Comparison of ENCODE assay signal across 8 cellular contexts in the genomic region with DNA sequence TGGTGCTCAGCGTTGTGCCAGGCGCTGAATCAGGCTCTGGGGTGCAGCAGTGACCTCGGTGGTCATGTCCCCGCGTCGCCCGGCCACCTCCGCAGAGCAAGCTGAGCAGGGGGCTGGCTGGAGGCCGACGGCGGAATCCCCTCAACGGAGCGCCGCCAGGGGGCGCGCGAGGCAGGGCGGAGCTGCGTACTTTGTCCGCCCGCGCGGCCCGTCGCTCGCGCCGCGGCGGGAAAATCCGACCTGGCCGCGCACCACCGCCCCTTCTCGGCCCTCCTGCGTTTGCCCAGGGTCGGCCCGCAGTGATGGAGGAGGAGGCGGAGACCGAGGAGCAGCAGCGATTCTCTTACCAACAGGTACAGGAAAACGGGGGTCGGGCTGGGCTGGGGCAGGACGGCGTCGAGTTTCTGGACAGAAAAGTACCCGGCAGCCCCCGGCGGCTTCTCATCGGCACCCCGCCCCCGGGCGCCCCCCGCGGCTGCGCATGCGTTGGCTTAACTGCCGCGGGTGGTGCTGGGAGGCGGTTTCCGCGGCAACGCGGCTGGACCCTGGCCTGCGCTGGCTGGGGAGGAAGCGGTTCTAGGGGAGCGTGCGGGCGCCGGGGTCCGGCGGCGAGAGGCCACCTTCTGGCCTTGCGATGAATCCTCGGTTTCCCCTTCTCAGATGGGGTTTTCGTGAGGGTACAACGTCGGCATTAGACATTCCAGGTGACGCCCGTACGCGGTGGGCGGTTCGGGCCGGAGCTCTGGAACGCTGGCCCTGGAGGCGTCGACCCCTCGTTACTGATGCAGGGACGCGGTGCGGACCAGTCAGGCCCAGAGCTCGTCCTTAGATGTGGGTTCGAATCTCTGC. TPM values are rescaled to one million over a fixed set of nuclear protein-coding genes. Genes with fewer than 3 reads are reported as not detected.
DNase-seq lines count a peak whose midpoint lies in the region; ATAC-seq and TF ChIP-seq lines count a peak whose summit lies in the region.

Gene CENPS (plus strand): TSS at position 218 of the 849 bp plus-strand sequence. CDS start 85 bp downstream, at position 303.

- peak; percentile 79 for ATAC-seq in GM18867 (IDR thresholded peaks at IDR 0.05; ENCODE audit: unreplicated experiment)
- peak; percentile 74 for ATAC-seq in HG03097 (IDR thresholded peaks at IDR 0.05; ENCODE audit: low FRiP score, unreplicated experiment)

- peak; percentile 55 for DNase-seq in AG04450 (ENCODE audit: low read depth, low spot score)
- peak; percentile 94 for DNase-seq in NCI-H2227 (lab: John Stamatoyannopoulos, UW; ENCODE audit: unreplicated experiment)
- DNase-seq in mammary epithelial cell = peak; percentile 87
- DNase-seq in immature natural killer cell = peak; percentile 91 to 95 (median 94)
- peak; percentile 73 for DNase-seq in smooth muscle cell of the brain vasculature (ENCODE audit: low read depth, low spot score)

- BruUV-seq in mammary epithelial cell (replicated peaks; lab: Mats Ljungman, UMichigan) = TSS peak; percentile 56

- H3K36me3 ChIP-seq in mammary epithelial cell (ENCODE audit: insufficient read depth, low read length) = no peaks in the 10 kb centered on the region

- H3K9ac ChIP-seq in mammary epithelial cell (ENCODE audit: insufficient read depth, low read length) = peak within 1 kb of the TSS; percentile 88

- CTCF ChIA-PET in AG04450 (lab: Charles Lee) = interaction anchor here (0.6 to 4.8 kb wide), 21 partner anchors 10 to 746 kb away, joined by 3 to 98 read pairs (median 4); no protein-coding TSS in a partner anchor
- CTCF ChIA-PET in mammary epithelial cell (lab: Charles Lee; ENCODE audit: low non-redundant PET) = interaction anchor here (0.6 to 0.7 kb wide), 2 partner anchors 45 to 119 kb away, joined by 3 to 4 read pairs; no protein-coding TSS in a partner anchor

- H3K27ac ChIP-seq in AG04450 (ENCODE audit: low read depth, low read length) = peak within 1 kb of the TSS; percentile 68
- H3K27ac ChIP-seq in mammary epithelial cell (ENCODE audit: insufficient read depth, low read depth, low read length) = peak within 1 kb of the TSS; percentile 91

- in situ Hi-C loops in mammary epithelial cell (cut with MboI; ENCODE audit: low sequenced_read_pairs in 2 of 2) = loop anchor here (5.0 to 10.0 kb wide), 2 partner anchors 64 to 67 kb away; no protein-coding TSS in a partner anchor

- peaks cover 19 to 22% of the 10 kb centered on the region in 2 donors for H3K4me1 Mint-ChIP-seq in immature natural killer cell

- H3K79me2 ChIP-seq in mammary epithelial cell (ENCODE audit: insufficient read depth, low read length) = peaks cover 24% of the 10 kb centered on the region

- intact Hi-C loops in mammary epithelial cell (cut with micrococcal nuclease) = loop anchor here (1.0 to 10.0 kb wide), 3 partner anchors 64 to 436 kb away; no protein-coding TSS in a partner anchor

- no peaks in the 10 kb centered on the region for H3K9me3 Mint-ChIP-seq in immature natural killer cell

- POLR2A ChIA-PET in AG04450 (lab: Yijun Ruan, JAX) = interaction anchor here (0.6 to 1.9 kb wide), 5 partner anchors 11 to 64 kb away, joined by 4 to 7 read pairs (median 6); partner anchors contain the start of gene PGD

- H3K4me3 Mint-ChIP-seq in immature natural killer cell = peak within 1 kb of the TSS; percentile 85 to 90 (median 88)

- H4K20me1 ChIP-seq in mammary epithelial cell (ENCODE audit: insufficient read depth, low read length) = no peaks in the 10 kb centered on the region

- peak within 1 kb of the TSS; percentile 87 for H3K4me3 ChIP-seq in AG04450 (ENCODE audit: low read depth, low read length)
- peak within 1 kb of the TSS; percentile 76 for H3K4me3 ChIP-seq in WI38 (ENCODE audit: low read depth, low read length)
- peak within 1 kb of the TSS; percentile 71 to 96 (median 87) for H3K4me3 ChIP-seq in mammary epithelial cell (replicated peaks in 1 of 3; ENCODE audit: insufficient read depth in 1 of 3, low read depth in 2 of 3, low read length in 3 of 3)

- H2AFZ ChIP-seq in mammary epithelial cell (ENCODE audit: low read depth, low read length) = peak within 1 kb of the TSS; percentile 100

- TF ChIP-seq CTCF in AG04450 (IDR thresholded peaks at IDR 0.05; ENCODE audit: low read depth, low read length) (peak; percentile 86), WI38 (IDR thresholded peaks at IDR 0.05; ENCODE audit: low read depth, low read length) (peak; percentile 74), mammary epithelial cell (conservative IDR thresholded peaks at IDR 0.05 in 1 of 2, IDR thresholded peaks at IDR 0.05 in 1 of 2; ENCODE audit: extremely low read depth in 1 of 2, insufficient read depth in 1 of 2, low read depth in 1 of 2, low read length in 2 of 2) (peak; percentile 65 to 89)

- H3K9me3 ChIP-seq in AG04450 (ENCODE audit: control insufficient read depth, insufficient read depth, low read length) = no peaks in the 10 kb centered on the region; the same call in 1 of the 2 replicates
- H3K9me3 ChIP-seq in mammary epithelial cell (replicated peaks; ENCODE audit: insufficient read depth, low read length) = no peaks in the 10 kb centered on the region

- H3K27me3 ChIP-seq in AG04450 (ENCODE audit: control insufficient read depth, insufficient read depth, low read length) (no peaks in the 10 kb centered on the region), mammary epithelial cell (ENCODE audit: insufficient read depth, low read length) (no peaks in the 10 kb centered on the region)

- peaks cover 11 to 25% (median 11%) of the 10 kb centered on the region in 3 donors for H3K27me3 Mint-ChIP-seq in immature natural killer cell (ENCODE audit: low read depth in 3 of 3)

- peaks cover 9% of the 10 kb centered on the region for H3K4me1 ChIP-seq in mammary epithelial cell (ENCODE audit: insufficient read depth, low read length)

- H3K36me3 Mint-ChIP-seq in immature natural killer cell = no peaks in the 10 kb centered on the region

- dilution Hi-C loops in mammary epithelial cell (cut with HindIII; ENCODE audit: low sequenced_read_pairs) = no loop called here

- WGBS in mammary epithelial cell (ENCODE audit: low coverage, missing lambda C conversion rate) = 0% methylated on average over 22 of the region's 94 CpGs

- H3K4me2 ChIP-seq in mammary epithelial cell (ENCODE audit: insufficient read depth, low read depth, low read length) = peak within 1 kb of the TSS; percentile 99

- peak within 1 kb of the TSS; percentile 78 to 95 (median 90) for H3K27ac Mint-ChIP-seq in immature natural killer cell

RNA-seq across cellular contexts. Expression of gene CENPS, which starts in this region (rescaled TPM):
- 10.5 and 11.4 TPM in 2 replicates for polyA plus RNA-seq in AG04450 (2011; rRNA removed)
- 3.0 and 3.7 TPM in 2 replicates for polyA minus RNA-seq in AG04450 (2011; rRNA and poly(A)+ RNA removed)
- total RNA-seq in mammary epithelial cell = 10 to 100 TPM in 1 of 2 donors, 1 to 10 TPM in 1; 9.7 to 24.1 TPM
- 14.9 TPM for polyA plus RNA-seq in mammary epithelial cell
- polyA minus RNA-seq in mammary epithelial cell = not detected
- polyA plus RNA-seq in immature natural killer cell = 10 to 100 TPM in 1 of 3 donors, 1 to 10 TPM in 2; 7.8 to 12.1 (median 8.1) TPM

Comparison
In these comparisons a context has a peak if more than half of its experiments do, and no peak if none do; other contexts are left out.
1. Peak in every context shown above with its lines: DNase-seq, ATAC-seq, H3K4me3 ChIP-seq and H3K27ac ChIP-seq.